Comparison of ENCODE assay signal across 8 cellular contexts in the genomic region with DNA sequence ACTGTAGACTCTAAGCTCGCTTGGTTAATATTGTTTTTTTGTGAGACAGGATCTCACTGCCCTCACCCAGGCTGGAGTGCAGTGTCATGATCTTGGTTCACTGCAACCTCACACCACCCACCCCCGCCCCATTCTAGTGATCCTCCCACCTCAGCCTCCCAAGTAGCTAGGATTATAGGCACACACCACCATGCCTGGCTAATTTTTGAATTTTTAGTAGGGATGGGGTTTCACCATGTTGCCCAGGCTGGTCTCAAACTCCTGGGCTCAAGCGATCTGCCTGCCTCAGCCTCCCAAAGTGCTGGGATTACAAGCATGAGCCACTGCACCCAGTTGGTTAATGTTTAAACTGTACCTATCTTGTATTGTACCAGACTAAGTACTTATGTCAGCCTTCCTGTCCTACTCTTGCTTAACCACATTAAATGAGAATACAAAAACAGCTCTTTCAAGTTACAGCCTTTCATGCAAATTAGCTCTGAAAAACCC. TPM values are rescaled to one million over a fixed set of nuclear protein-coding genes. Genes with fewer than 3 reads are reported as not detected.
A peak's percentile ranks its signal among the peaks of the same experiment; 100 is the strongest.
DNase-seq lines count a peak whose midpoint lies in the region; ATAC-seq and TF ChIP-seq lines count a peak whose summit lies in the region.
"Not testable (repeated sequence)": the region's sequence is repeated elsewhere in the genome, so short reads cannot be mapped to it uniquely, and the experiment has no call there.

No MANE protein-coding gene starts in this region.

- TF ChIP-seq CTCF in GM10248 (IDR thresholded peaks at IDR 0.05; ENCODE audit: control extremely low read depth, extremely low read depth, low read depth, missing control alignments); GM23338 (conservative IDR thresholded peaks at IDR 0.05; ENCODE audit: low read depth in 2 of 2); MM.1S (IDR thresholded peaks at IDR 0.05; ENCODE audit: low read length); hepatocyte (IDR thresholded peaks at IDR 0.05; ENCODE audit: poor library complexity): not testable (repeated sequence)

- H3K79me2 ChIP-seq in GM23338 (replicated peaks; ENCODE audit: insufficient read depth) = peaks cover 100% of the 10 kb centered on the region
- peaks cover 93% of the 10 kb centered on the region for H3K79me2 ChIP-seq in MM.1S (ENCODE audit: low read length)
- H3K79me2 ChIP-seq in hepatocyte = peaks cover 100% of the 10 kb centered on the region

- H4K20me1 ChIP-seq in GM23338 (replicated peaks; ENCODE audit: insufficient read depth) (peaks cover 24% of the 10 kb centered on the region), hepatocyte (ENCODE audit: insufficient read depth, poor library complexity, severe bottlenecking) (peaks cover 99% of the 10 kb centered on the region)
- not testable (repeated sequence) for H4K20me1 ChIP-seq in MM.1S (ENCODE audit: insufficient read depth, low read length)

- 69% methylated on average over 3 of the region's 3 CpGs for WGBS in hepatocyte (ENCODE audit: low lambda C conversion rate, missing lambda C conversion rate)

- H2AFZ ChIP-seq in GM23338; MM.1S (ENCODE audit: low read length); hepatocyte: not testable (repeated sequence)

- not testable (repeated sequence) for H3K36me3 Mint-ChIP-seq in GM23338 (ENCODE audit: low read depth); activated T-cell treated with anti-CD3 and anti-CD28 coated beads, Interleukin-2, amount 50 U/mL, for 24 hours (ENCODE audit: low read depth); stimulated activated effector memory CD8-positive, alpha-beta T cell treated with anti-CD3 and anti-CD28 coated beads, Interleukin-12 subunit alpha, Interleukin-12 subunit beta, amount 100 ng/mL, for 72 hours

- not testable (repeated sequence) for H3K9me3 Mint-ChIP-seq in GM23338; activated T-cell treated with anti-CD3 and anti-CD28 coated beads, Interleukin-2, amount 50 U/mL, for 24 hours; stimulated activated effector memory CD8-positive, alpha-beta T cell treated with anti-CD3 and anti-CD28 coated beads, Interleukin-12 subunit alpha, Interleukin-12 subunit beta, amount 100 ng/mL, for 72 hours

- CTCF ChIA-PET in GM10248 (lab: Yijun Ruan, JAX) = interaction anchor here (1.0 to 3.7 kb wide), 8 partner anchors 10 to 178 kb away, joined by 3 to 14 read pairs (median 7); partner anchors contain the start of gene SETD2

- not testable (repeated sequence) for H3K9me2 ChIP-seq in GM23338 (ENCODE audit: insufficient read depth); MM.1S (replicated peaks; ENCODE audit: insufficient read depth, low read length); hepatocyte (replicated peaks; ENCODE audit: insufficient read depth)

- H3F3A ChIP-seq in GM23338 (replicated peaks; ENCODE audit: low read depth); MM.1S (ENCODE audit: insufficient read depth, low read length): not testable (repeated sequence)

- H3K27me3 ChIP-seq in GM23338 (ENCODE audit: insufficient read depth); MM.1S (replicated peaks; ENCODE audit: insufficient read depth, low read length); hepatocyte: not testable (repeated sequence)

- not testable (repeated sequence) for H3K36me3 ChIP-seq in GM23338 (ENCODE audit: insufficient read depth); MM.1S (replicated peaks; ENCODE audit: insufficient read depth, low read length); hepatocyte (replicated peaks; ENCODE audit: insufficient read depth, low read depth)

- H3K4me2 ChIP-seq in GM23338 (peak overlapping the region; percentile 37; the same call in 1 of the 2 replicates), MM.1S (ENCODE audit: low read depth, low read length) (peak overlapping the region; percentile 33; the same call in 1 of the 2 replicates), hepatocyte (peak overlapping the region; percentile 20)

- peak overlapping the region; percentile 3; the same call in 1 of the 2 replicates for H3K27ac ChIP-seq in GM23338 (ENCODE audit: low read depth)
- not testable (repeated sequence) for H3K27ac ChIP-seq in MM.1S (ENCODE audit: low read length); hepatocyte

- H3K27ac Mint-ChIP-seq in GM23338 = not testable (repeated sequence)
- peak overlapping the region; percentile 82 for H3K27ac Mint-ChIP-seq in activated T-cell treated with anti-CD3 and anti-CD28 coated beads, Interleukin-2, amount 50 U/mL, for 24 hours
- H3K27ac Mint-ChIP-seq in stimulated activated effector memory CD8-positive, alpha-beta T cell treated with anti-CD3 and anti-CD28 coated beads, Interleukin-12 subunit alpha, Interleukin-12 subunit beta, amount 100 ng/mL, for 72 hours = peak overlapping the region; percentile 15

- not testable (repeated sequence) for H3K27me3 Mint-ChIP-seq in GM23338 (ENCODE audit: insufficient read depth, low read depth, poor library complexity); activated T-cell treated with anti-CD3 and anti-CD28 coated beads, Interleukin-2, amount 50 U/mL, for 24 hours

- DNase-seq in GM10248 (ENCODE audit: extremely low spot score) (peak; percentile 82), GM19240 (ENCODE audit: insufficient read length, low spot score) (peak; percentile 28), MM.1S (peak; percentile 72), hepatocyte (ENCODE audit: low spot score) (peak; percentile 42)
- not testable (repeated sequence) for DNase-seq in GM23338 (ENCODE audit: low spot score); activated T-cell treated with anti-CD3 and anti-CD28 coated beads, Interleukin-2, amount 50 U/mL, for 24 hours; stimulated activated effector memory CD8-positive, alpha-beta T cell treated with anti-CD3 and anti-CD28 coated beads, Interleukin-12 subunit alpha, Interleukin-12 subunit beta, amount 100 ng/mL, for 72 hours (ENCODE audit: low spot score in 2 of 2)

- not testable (repeated sequence) for H3K4me3 Mint-ChIP-seq in GM23338; stimulated activated effector memory CD8-positive, alpha-beta T cell treated with anti-CD3 and anti-CD28 coated beads, Interleukin-12 subunit alpha, Interleukin-12 subunit beta, amount 100 ng/mL, for 72 hours
- H3K4me3 Mint-ChIP-seq in activated T-cell treated with anti-CD3 and anti-CD28 coated beads, Interleukin-2, amount 50 U/mL, for 24 hours = peak overlapping the region; percentile 8

- H3K9ac ChIP-seq in MM.1S (ENCODE audit: low read length) = not testable (repeated sequence)

- H3K4me1 Mint-ChIP-seq in GM23338 = peaks cover 20% of the 10 kb centered on the region
- H3K4me1 Mint-ChIP-seq in activated T-cell treated with anti-CD3 and anti-CD28 coated beads, Interleukin-2, amount 50 U/mL, for 24 hours (ENCODE audit: low read depth) = peaks cover 65% of the 10 kb centered on the region
- peaks cover 23% of the 10 kb centered on the region for H3K4me1 Mint-ChIP-seq in stimulated activated effector memory CD8-positive, alpha-beta T cell treated with anti-CD3 and anti-CD28 coated beads, Interleukin-12 subunit alpha, Interleukin-12 subunit beta, amount 100 ng/mL, for 72 hours

- H3K4me1 ChIP-seq in GM23338 (ENCODE audit: insufficient read depth) (peaks cover 18% of the 10 kb centered on the region), MM.1S (ENCODE audit: low read length) (peaks cover 16% of the 10 kb centered on the region; the same call in 1 of the 2 replicates)
- H3K4me1 ChIP-seq in hepatocyte (ENCODE audit: insufficient read depth) = not testable (repeated sequence)

- H3K9me3 ChIP-seq in MM.1S (replicated peaks; ENCODE audit: insufficient read depth, low read length); hepatocyte (ENCODE audit: low read depth): not testable (repeated sequence)

- ATAC-seq in GM23338 = not testable (repeated sequence)
- ATAC-seq in HG03108 (IDR thresholded peaks at IDR 0.05; ENCODE audit: unreplicated experiment) = peak; percentile 91
- peak; percentile 76 for ATAC-seq in stimulated activated effector memory CD8-positive, alpha-beta T cell treated with anti-CD3 and anti-CD28 coated beads, Interleukin-12 subunit alpha, Interleukin-12 subunit beta, amount 100 ng/mL, for 72 hours

- POLR2A ChIA-PET in GM10248 (lab: Yijun Ruan, JAX) = interaction anchor here (0.6 kb wide), 2 partner anchors 11 to 18 kb away, joined by 4 to 8 read pairs; no protein-coding TSS in a partner anchor

- not testable (repeated sequence) for H3K4me3 ChIP-seq in GM23338; MM.1S (ENCODE audit: low read length); hepatocyte

RNA-seq across cellular contexts. Expression of gene SETD2, which starts 22.9 kb away (rescaled TPM):
- 37.6 and 45.2 TPM in 2 replicates for total RNA-seq in GM23338 (2014; rRNA removed; shearing (Covaris generic))
- polyA plus RNA-seq in GM23338 (2016; fragmentation: Nextera tagmentation; extraction: Ambion mirVana) = 14.0 and 16.7 TPM in 2 replicates
- total RNA-seq in hepatocyte = 34.4 and 37.8 TPM in 2 replicates
- polyA plus RNA-seq in hepatocyte = 11.4 and 11.9 TPM in 2 replicates
